Comparison of ENCODE assay signal across 27 cellular contexts in the genomic region with DNA sequence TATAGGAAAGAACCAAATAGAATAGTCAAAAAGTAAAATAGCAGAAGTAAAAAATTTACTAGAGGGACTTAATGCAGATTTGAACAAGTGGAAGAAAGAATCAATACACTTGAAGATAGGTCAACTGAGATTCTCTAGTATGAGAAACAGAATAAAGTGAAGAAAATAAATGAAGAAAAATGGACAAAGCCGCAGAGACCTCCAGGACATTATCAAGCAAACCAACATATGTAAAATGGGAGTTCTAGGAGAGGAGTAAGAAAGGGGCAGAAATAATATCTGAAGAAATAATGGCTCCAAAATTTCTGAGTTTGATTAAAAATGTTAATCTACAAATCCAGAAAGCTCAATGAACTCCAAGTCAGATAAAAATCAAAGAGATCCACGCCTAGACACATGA.
DNase-seq lines count a peak whose midpoint lies in the region; TF ChIP-seq lines count a peak whose summit lies in the region.
"Had no signal": no experiment of that assay in that cellular context is flagged by ENCODE, and none has a peak within 500 bp of the region (broad histone marks: within the 10 kb centered on the region; RNA-seq: fewer than 3 reads in every experiment).

No MANE protein-coding gene starts in this region.

- CTCF ChIA-PET in HEK293 (lab: Yijun Ruan, JAX) = interaction anchor here (0.6 to 1.1 kb wide), 5 partner anchors 10 to 218 kb away, joined by 3 to 5 read pairs (median 3); no protein-coding TSS in a partner anchor

- H3K27ac ChIP-seq in HEK293 (ENCODE audit: extremely low read depth, low read depth, low read length) = no peak overlapping the region
- H3K27ac ChIP-seq: 22Rv1; A549; BLaER1; BLaER1 treated with 17β-estradiol and CSF1 and Interleukin-3, amounts not matched to agents 10 nM and 100 nM; C4-2B had no signal

- H3K9me3 ChIP-seq in HEK293 (ENCODE audit: control insufficient read depth, insufficient read depth, low read depth, low read length) = no peaks in the 10 kb centered on the region
- H3K9me3 ChIP-seq: BE2C had no signal

- POLR2A ChIA-PET in HEK293 (lab: Yijun Ruan, JAX) = no interaction called here

- TF ChIP-seq CTCF in HEK293 (tag by site-specific recombination; IDR thresholded peaks at IDR 0.05) = no peak

- no peak overlapping the region for H3K4me3 ChIP-seq in HEK293 (ENCODE audit: low read depth, low read length)
- H3K4me3 ChIP-seq: A549; BLaER1; BLaER1 treated with 17β-estradiol and CSF1 and Interleukin-3, amounts not matched to agents 10 nM and 100 nM had no signal

- H3K36me3 ChIP-seq in HEK293 (ENCODE audit: control insufficient read depth in 2 of 2, insufficient read depth in 1 of 2, low read length in 2 of 2) = no peaks in the 10 kb centered on the region
- H3K36me3 ChIP-seq: BE2C; BLaER1; BLaER1 treated with 17β-estradiol and CSF1 and Interleukin-3, amounts not matched to agents 10 nM and 100 nM had no signal

- no peak for DNase-seq in activated effector memory CD4-positive, alpha-beta T cell treated with anti-CD3 and anti-CD28 coated beads, Interleukin-2, amount 50 U/mL, for 16 hours
- DNase-seq: 8988T; ACHN; AML-193; BE2C; C1 segment of cervical spinal cord; Caco-2; Calu3; CD4-positive, alpha-beta memory T cell; CD4-positive, alpha-beta T cell; CD4-positive, CD25-positive, alpha-beta regulatory T cell; CD8-positive, alpha-beta memory T cell; CD8-positive, alpha-beta T cell; COR-L47; DMS 273 treated with DMSO at 0.1 percent for 48 hours; DMS153; DMS53; DMS79; DMS79 treated with DMSO at 0.1 percent for 48 hours; DND-41; EL had no signal

- no peaks in the 10 kb centered on the region for H3K4me1 ChIP-seq in HEK293 (ENCODE audit: control insufficient read depth, insufficient read depth, low read length)
- H3K4me1 ChIP-seq: A549, BE2C, Caco-2 had no signal

TF ChIP-seq in HEK293, 187 proteins besides CTCF, POLR2A, EP300 and RAD21:
- no peak for TF ChIP-seq ZNF324 (tag by site-specific recombination; IDR thresholded peaks at IDR 0.05)
- no peak for TF ChIP-seq ZBTB1 (tag by site-specific recombination; IDR thresholded peaks at IDR 0.05)
- TF ChIP-seq ZNF133 (tag by site-specific recombination; IDR thresholded peaks at IDR 0.05) = peak; percentile 93
- no peak for TF ChIP-seq ZNF174 (tag by site-specific recombination; IDR thresholded peaks at IDR 0.05)
- no peak for TF ChIP-seq OVOL3 (tag by site-specific recombination; IDR thresholded peaks at IDR 0.05)
- TF ChIP-seq, protein P1, sequence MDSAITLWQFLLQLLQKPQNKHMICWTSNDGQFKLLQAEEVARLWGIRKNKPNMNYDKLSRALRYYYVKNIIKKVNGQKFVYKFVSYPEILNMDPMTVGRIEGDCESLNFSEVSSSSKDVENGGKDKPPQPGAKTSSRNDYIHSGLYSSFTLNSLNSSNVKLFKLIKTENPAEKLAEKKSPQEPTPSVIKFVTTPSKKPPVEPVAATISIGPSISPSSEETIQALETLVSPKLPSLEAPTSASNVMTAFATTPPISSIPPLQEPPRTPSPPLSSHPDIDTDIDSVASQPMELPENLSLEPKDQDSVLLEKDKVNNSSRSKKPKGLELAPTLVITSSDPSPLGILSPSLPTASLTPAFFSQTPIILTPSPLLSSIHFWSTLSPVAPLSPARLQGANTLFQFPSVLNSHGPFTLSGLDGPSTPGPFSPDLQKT (IDR thresholded peaks at IDR 0.05; ENCODE audit: borderline replicate concordance, low read depth, low read length) = no peak
